In the genomic region with DNA sequence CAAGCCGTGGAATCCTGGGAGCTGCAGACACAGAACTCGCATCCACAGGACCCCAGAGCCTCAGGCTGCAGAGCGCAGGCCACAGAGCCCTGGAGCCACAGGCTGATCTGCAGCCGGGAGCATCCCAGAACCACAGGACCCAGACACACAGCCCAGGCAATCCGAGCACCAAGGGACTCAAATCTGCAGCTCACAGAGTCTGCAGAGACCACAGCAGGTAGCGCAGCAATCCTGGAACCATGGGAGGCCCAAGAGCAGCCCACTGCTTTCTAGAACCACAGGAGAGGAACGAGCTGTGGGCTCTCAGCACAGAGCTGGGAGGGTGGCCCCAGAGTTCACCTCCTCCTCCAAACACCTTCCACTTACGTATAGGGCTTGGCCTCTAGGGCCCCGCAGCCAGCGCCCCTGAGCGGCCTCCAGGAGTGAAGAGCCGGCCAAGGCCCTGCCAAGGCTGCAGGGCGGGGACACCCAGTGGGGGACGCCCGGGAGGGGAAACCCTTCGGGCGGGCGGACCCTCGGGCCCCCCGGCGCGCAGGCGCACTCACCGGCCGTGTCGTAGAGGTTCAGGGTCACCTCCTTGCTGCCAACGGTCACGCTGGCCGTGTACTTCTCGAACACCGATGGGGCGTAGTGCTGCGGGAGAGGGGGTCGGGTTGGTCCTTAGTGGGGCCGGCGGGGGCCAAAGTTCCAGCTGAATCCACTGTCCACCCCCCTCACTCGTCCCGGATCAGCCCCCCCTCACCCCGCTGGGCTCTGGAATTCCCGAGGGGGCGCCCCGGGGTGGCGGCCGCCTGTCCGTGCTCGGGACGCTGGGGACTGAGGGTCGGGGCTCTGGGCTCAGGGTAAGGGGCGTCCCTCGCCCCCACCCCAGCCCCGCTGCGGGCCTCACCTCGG, we compare ENCODE assay signal across 1 cellular context.
TF ChIP-seq lines count a peak whose summit lies in the region.

No MANE protein-coding gene starts in this region.

TF ChIP-seq in GM23338, 12 proteins besides CTCF, POLR2A, EP300 and RAD21 (continued from another document):
- TF ChIP-seq, protein P1, sequence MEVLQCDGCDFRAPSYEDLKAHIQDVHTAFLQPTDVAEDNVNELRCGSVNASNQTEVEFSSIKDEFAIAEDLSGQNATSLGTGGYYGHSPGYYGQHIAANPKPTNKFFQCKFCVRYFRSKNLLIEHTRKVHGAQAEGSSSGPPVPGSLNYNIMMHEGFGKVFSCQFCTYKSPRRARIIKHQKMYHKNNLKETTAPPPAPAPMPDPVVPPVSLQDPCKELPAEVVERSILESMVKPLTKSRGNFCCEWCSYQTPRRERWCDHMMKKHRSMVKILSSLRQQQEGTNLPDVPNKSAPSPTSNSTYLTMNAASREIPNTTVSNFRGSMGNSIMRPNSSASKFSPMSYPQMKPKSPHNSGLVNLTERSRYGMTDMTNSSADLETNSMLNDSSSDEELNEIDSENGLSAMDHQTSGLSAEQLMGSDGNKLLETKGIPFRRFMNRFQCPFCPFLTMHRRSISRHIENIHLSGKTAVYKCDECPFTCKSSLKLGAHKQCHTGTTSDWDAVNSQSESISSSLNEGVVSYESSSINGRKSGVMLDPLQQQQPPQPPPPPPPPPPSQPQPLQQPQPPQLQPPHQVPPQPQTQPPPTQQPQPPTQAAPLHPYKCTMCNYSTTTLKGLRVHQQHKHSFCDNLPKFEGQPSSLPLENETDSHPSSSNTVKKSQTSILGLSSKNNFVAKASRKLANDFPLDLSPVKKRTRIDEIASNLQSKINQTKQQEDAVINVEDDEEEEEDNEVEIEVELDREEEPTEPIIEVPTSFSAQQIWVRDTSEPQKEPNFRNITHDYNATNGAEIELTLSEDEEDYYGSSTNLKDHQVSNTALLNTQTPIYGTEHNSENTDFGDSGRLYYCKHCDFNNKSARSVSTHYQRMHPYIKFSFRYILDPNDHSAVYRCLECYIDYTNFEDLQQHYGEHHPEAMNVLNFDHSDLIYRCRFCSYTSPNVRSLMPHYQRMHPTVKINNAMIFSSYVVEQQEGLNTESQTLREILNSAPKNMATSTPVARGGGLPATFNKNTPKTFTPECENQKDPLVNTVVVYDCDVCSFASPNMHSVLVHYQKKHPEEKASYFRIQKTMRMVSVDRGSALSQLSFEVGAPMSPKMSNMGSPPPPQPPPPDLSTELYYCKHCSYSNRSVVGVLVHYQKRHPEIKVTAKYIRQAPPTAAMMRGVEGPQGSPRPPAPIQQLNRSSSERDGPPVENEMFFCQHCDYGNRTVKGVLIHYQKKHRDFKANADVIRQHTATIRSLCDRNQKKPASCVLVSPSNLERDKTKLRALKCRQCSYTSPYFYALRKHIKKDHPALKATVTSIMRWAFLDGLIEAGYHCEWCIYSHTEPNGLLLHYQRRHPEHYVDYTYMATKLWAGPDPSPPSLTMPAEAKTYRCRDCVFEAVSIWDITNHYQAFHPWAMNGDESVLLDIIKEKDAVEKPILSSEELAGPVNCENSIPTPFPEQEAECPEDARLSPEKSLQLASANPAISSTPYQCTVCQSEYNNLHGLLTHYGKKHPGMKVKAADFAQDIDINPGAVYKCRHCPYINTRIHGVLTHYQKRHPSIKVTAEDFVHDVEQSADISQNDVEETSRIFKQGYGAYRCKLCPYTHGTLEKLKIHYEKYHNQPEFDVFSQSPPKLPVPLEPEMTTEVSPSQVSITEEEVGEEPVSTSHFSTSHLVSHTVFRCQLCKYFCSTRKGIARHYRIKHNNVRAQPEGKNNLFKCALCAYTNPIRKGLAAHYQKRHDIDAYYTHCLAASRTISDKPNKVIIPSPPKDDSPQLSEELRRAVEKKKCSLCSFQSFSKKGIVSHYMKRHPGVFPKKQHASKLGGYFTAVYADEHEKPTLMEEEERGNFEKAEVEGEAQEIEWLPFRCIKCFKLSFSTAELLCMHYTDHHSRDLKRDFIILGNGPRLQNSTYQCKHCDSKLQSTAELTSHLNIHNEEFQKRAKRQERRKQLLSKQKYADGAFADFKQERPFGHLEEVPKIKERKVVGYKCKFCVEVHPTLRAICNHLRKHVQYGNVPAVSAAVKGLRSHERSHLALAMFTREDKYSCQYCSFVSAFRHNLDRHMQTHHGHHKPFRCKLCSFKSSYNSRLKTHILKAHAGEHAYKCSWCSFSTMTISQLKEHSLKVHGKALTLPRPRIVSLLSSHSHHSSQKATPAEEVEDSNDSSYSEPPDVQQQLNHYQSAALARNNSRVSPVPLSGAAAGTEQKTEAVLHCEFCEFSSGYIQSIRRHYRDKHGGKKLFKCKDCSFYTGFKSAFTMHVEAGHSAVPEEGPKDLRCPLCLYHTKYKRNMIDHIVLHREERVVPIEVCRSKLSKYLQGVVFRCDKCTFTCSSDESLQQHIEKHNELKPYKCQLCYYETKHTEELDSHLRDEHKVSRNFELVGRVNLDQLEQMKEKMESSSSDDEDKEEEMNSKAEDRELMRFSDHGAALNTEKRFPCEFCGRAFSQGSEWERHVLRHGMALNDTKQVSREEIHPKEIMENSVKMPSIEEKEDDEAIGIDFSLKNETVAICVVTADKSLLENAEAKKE (CRISPR knock-in tag; IDR thresholded peaks at IDR 0.05), result no peak
- TF ChIP-seq, protein P2, sequence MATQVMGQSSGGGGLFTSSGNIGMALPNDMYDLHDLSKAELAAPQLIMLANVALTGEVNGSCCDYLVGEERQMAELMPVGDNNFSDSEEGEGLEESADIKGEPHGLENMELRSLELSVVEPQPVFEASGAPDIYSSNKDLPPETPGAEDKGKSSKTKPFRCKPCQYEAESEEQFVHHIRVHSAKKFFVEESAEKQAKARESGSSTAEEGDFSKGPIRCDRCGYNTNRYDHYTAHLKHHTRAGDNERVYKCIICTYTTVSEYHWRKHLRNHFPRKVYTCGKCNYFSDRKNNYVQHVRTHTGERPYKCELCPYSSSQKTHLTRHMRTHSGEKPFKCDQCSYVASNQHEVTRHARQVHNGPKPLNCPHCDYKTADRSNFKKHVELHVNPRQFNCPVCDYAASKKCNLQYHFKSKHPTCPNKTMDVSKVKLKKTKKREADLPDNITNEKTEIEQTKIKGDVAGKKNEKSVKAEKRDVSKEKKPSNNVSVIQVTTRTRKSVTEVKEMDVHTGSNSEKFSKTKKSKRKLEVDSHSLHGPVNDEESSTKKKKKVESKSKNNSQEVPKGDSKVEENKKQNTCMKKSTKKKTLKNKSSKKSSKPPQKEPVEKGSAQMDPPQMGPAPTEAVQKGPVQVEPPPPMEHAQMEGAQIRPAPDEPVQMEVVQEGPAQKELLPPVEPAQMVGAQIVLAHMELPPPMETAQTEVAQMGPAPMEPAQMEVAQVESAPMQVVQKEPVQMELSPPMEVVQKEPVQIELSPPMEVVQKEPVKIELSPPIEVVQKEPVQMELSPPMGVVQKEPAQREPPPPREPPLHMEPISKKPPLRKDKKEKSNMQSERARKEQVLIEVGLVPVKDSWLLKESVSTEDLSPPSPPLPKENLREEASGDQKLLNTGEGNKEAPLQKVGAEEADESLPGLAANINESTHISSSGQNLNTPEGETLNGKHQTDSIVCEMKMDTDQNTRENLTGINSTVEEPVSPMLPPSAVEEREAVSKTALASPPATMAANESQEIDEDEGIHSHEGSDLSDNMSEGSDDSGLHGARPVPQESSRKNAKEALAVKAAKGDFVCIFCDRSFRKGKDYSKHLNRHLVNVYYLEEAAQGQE (IDR thresholded peaks at IDR 0.05; ENCODE audit: unreplicated experiment), result no peak
- TF ChIP-seq CREB1 (CRISPR knock-in tag; IDR thresholded peaks at IDR 0.05; ENCODE audit: low read depth), result no peak
- no peak for TF ChIP-seq ZNF114 (CRISPR knock-in tag; IDR thresholded peaks at IDR 0.05)
- TF ChIP-seq ZNF331 (CRISPR knock-in tag; IDR thresholded peaks at IDR 0.05; ENCODE audit: low read depth), result no peak
- no peak for TF ChIP-seq JUNB (IDR thresholded peaks at IDR 0.05; ENCODE audit: unreplicated experiment)
- TF ChIP-seq, protein P3, sequence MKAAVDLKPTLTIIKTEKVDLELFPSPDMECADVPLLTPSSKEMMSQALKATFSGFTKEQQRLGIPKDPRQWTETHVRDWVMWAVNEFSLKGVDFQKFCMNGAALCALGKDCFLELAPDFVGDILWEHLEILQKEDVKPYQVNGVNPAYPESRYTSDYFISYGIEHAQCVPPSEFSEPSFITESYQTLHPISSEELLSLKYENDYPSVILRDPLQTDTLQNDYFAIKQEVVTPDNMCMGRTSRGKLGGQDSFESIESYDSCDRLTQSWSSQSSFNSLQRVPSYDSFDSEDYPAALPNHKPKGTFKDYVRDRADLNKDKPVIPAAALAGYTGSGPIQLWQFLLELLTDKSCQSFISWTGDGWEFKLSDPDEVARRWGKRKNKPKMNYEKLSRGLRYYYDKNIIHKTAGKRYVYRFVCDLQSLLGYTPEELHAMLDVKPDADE (IDR thresholded peaks at IDR 0.05), result no peak
- TF ChIP-seq EZH2 (IDR thresholded peaks at IDR 0.05; ENCODE audit: low read depth, unreplicated experiment), result no peak
- TF ChIP-seq NANOG (IDR thresholded peaks at IDR 0.05; ENCODE audit: borderline replicate concordance), result no peak
- no peak for TF ChIP-seq POLR2AphosphoS5 (IDR thresholded peaks at IDR 0.05; ENCODE audit: low read depth)
